8 cellular contexts compared by ENCODE assay signal in the genomic region with DNA sequence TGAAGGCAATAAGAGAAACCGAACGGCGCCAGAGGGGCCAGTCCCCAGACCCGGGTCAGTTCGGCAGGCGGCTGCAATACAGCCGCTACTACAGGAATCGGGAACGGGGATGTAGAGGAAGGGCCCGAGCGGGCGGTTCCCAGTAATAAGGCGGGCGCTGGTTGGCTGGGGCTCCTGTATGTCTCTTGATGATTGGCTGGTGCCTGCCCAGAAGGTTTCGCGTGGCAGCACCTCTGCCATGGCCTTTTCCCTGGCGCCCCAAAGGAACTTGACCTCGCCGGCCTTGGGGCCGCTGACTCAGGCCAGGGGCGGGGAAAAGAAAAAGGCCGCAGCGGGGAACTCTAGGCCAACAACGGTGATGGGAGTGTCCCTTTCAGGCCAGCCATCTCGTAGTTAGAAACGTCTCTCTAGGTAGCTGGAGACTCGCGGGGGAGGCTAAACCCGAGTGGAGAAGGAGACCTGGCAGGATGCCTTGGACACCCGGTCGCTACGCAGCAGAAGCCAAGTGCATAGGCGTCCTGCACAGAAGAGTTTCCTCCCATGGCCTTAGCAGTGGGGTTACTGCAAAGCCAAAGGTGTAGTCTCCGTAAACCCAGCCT. TPM values are rescaled to one million over a fixed set of nuclear protein-coding genes. Genes with fewer than 3 reads are reported as not detected.
DNase-seq lines count a peak whose midpoint lies in the region; ATAC-seq and TF ChIP-seq lines count a peak whose summit lies in the region.

A gene with protein sequence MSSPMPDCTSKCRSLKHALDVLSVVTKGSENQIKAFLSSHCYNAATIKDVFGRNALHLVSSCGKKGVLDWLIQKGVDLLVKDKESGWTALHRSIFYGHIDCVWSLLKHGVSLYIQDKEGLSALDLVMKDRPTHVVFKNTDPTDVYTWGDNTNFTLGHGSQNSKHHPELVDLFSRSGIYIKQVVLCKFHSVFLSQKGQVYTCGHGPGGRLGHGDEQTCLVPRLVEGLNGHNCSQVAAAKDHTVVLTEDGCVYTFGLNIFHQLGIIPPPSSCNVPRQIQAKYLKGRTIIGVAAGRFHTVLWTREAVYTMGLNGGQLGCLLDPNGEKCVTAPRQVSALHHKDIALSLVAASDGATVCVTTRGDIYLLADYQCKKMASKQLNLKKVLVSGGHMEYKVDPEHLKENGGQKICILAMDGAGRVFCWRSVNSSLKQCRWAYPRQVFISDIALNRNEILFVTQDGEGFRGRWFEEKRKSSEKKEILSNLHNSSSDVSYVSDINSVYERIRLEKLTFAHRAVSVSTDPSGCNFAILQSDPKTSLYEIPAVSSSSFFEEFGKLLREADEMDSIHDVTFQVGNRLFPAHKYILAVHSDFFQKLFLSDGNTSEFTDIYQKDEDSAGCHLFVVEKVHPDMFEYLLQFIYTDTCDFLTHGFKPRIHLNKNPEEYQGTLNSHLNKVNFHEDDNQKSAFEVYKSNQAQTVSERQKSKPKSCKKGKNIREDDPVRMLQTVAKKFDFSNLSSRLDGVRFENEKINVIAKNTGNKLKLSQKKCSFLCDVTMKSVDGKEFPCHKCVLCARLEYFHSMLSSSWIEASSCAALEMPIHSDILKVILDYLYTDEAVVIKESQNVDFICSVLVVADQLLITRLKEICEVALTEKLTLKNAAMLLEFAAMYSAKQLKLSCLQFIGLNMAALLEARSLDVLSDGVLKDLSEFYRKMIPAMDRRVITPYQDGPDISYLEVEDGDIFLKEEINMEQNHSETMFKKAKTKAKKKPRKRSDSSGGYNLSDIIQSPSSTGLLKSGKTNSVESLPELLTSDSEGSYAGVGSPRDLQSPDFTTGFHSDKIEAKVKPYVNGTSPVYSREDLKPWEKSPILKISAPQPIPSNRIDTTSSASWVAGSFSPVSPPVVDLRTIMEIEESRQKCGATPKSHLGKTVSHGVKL (N-terminal part only) (minus strand): TSS at position 111 of the 599 bp plus-strand sequence. CDS start 7,258 bp downstream, outside the sequence.

- peak; percentile 92 for ATAC-seq in HG02798 (IDR thresholded peaks at IDR 0.05; ENCODE audit: poor library complexity, unreplicated experiment)
- peak; percentile 98 to 99 (median 99) for ATAC-seq in heart left ventricle
- peak; percentile 98 for ATAC-seq in upper lobe of right lung

- TF ChIP-seq CTCF in GM12875 (IDR thresholded peaks at IDR 0.05; ENCODE audit: borderline replicate concordance, insufficient read depth, low read depth, low read length) (no peak), heart left ventricle (IDR thresholded peaks at IDR 0.05) (no peak), upper lobe of right lung (IDR thresholded peaks at IDR 0.05) (no peak)

- H3K4me3 ChIP-seq in GM12875 (ENCODE audit: low read depth, low read length) (peak within 1 kb of the TSS; percentile 68), adipocyte (ENCODE audit: low read length) (peak within 1 kb of the TSS; percentile 91), heart left ventricle (peak within 1 kb of the TSS; percentile 65 to 98 (median 78)), upper lobe of right lung (peak within 1 kb of the TSS; percentile 88)

- intact Hi-C loops in heart left ventricle (cut with DNase I) = loop anchor here in 4 of 10 donors (5.0 to 10.0 kb wide), 3 partner anchors 810 to 947 kb away; a partner anchor contains a TSS
- intact Hi-C loops in posterior vena cava (cut with DNase I) = no loop called here
- intact Hi-C loops in upper lobe of right lung (cut with DNase I) = no loop called here

- peak within 1 kb of the TSS; percentile 88 to 97 (median 92) for H3K27ac ChIP-seq in heart left ventricle
- peak within 1 kb of the TSS; percentile 96 for H3K27ac ChIP-seq in upper lobe of right lung

- peak; percentile 46 to 78 for TF ChIP-seq POLR2A in heart left ventricle (IDR thresholded peaks at IDR 0.05)

- 0 to 2% (median 1%) methylated on average over 28 to 34 of the region's 34 CpGs for WGBS in heart left ventricle, 4 donors

- no peaks in the 10 kb centered on the region for H3K9me3 ChIP-seq in adipocyte (ENCODE audit: control insufficient read depth, low read length)
- no peaks in the 10 kb centered on the region for H3K9me3 ChIP-seq in heart left ventricle
- no peaks in the 10 kb centered on the region for H3K9me3 ChIP-seq in upper lobe of right lung

- H3K36me3 ChIP-seq in adipocyte (ENCODE audit: control insufficient read depth, insufficient read depth, low read length, severe bottlenecking) (peaks cover 11% of the 10 kb centered on the region), heart left ventricle (peaks cover 0 to 6% (median 0%) of the 10 kb centered on the region in 9 donors), upper lobe of right lung (no peaks in the 10 kb centered on the region)

- H3K27me3 ChIP-seq in adipocyte (replicated peaks; ENCODE audit: control insufficient read depth, insufficient read depth, low read length) (no peaks in the 10 kb centered on the region), heart left ventricle (no peaks in the 10 kb centered on the region), upper lobe of right lung (no peaks in the 10 kb centered on the region)

- DNase-seq in NCI-H1436 (lab: John Stamatoyannopoulos, UW) (peak; percentile 79), T follicular helper cell (ENCODE audit: low read depth) (peak; percentile 84), adipocyte (ENCODE audit: low read depth) (peak; percentile 95), heart left ventricle (peak; percentile 95 to 96 (median 96)), posterior vena cava (ENCODE audit: low spot score) (peak; percentile 98), upper lobe of right lung (peak; percentile 96)

- H3K4me1 ChIP-seq in adipocyte (ENCODE audit: control insufficient read depth, insufficient read depth, low read length) = peaks cover 37% of the 10 kb centered on the region
- H3K4me1 ChIP-seq in heart left ventricle = peaks cover 0 to 48% (median 22%) of the 10 kb centered on the region in 12 donors
- peaks cover 36% of the 10 kb centered on the region for H3K4me1 ChIP-seq in upper lobe of right lung

- peak within 1 kb of the TSS; percentile 98 for H3K9ac ChIP-seq in adipocyte (ENCODE audit: low read length)

RNA-seq across cellular contexts. Expression of the gene that starts here (rescaled TPM):
- total RNA-seq in heart left ventricle = 10 to 100 TPM; 19.4 to 39.2 (median 29.2) TPM
- 10 to 100 TPM; 19.6 to 24.3 TPM for polyA plus RNA-seq in heart left ventricle
- total RNA-seq in posterior vena cava = 10 to 100 TPM; 32.2 to 35.6 TPM
- total RNA-seq in upper lobe of right lung = 29.4 TPM

Comparison
In these comparisons a context has a peak if more than half of its experiments do, and no peak if none do; other contexts are left out.
1. Peak in every context shown above with its lines: DNase-seq, ATAC-seq, H3K4me3 ChIP-seq and H3K27ac ChIP-seq.